Comparison of ENCODE assay signal across 1 cellular context in genomic region chr1:10472220-10473144, GRCh38.
TF ChIP-seq lines count a peak whose summit lies in the region.

TSS of gene DFFA (minus strand) at chr1:10472529. CDS start at chr1:10472458, 71 bp downstream.

TF ChIP-seq in HepG2, 621 proteins besides CTCF, POLR2A, EP300 and RAD21 (continued from another document and continues in another):
- no peak for TF ChIP-seq ZHX2 (IDR thresholded peaks at IDR 0.05; ENCODE audit: low read depth)
- no peak for TF ChIP-seq ZHX2 (CRISPR knock-in tag; IDR thresholded peaks at IDR 0.05; ENCODE audit: borderline replicate concordance)
- peak; percentile 98 for TF ChIP-seq USF2 (IDR thresholded peaks at IDR 0.05; ENCODE audit: low read depth, low read length)
- peak; percentile 99 for TF ChIP-seq USF2 (CRISPR knock-in tag; IDR thresholded peaks at IDR 0.05; ENCODE audit: borderline replicate concordance)
- no peak for TF ChIP-seq JDP2 (CRISPR knock-in tag; IDR thresholded peaks at IDR 0.05; ENCODE audit: borderline replicate concordance)
- peak; percentile 55; the same call in 1 of the 2 replicates for TF ChIP-seq TBX3 (IDR thresholded peaks at IDR 0.05; ENCODE audit: borderline replicate concordance)
- 0 out of 2 replicates have a peak, but pooled peaks have one; percentile 23 for TF ChIP-seq ZNF550 (CRISPR knock-in tag; IDR thresholded peaks at IDR 0.05; ENCODE audit: borderline replicate concordance)
- peak; percentile 77; the same call in 1 of the 2 replicates for TF ChIP-seq ZNF740 (CRISPR knock-in tag; IDR thresholded peaks at IDR 0.05)
- TF ChIP-seq NFIC (IDR thresholded peaks at IDR 0.05; ENCODE audit: low read length) = 0 out of 2 replicates have a peak, but pooled peaks have one; percentile 19
- no peak; the same call in 1 of the 2 replicates for TF ChIP-seq SOX5 (CRISPR knock-in tag; IDR thresholded peaks at IDR 0.05; ENCODE audit: borderline replicate concordance)
- TF ChIP-seq CEBPG (CRISPR knock-in tag; IDR thresholded peaks at IDR 0.05) = peak; percentile 33; the same call in 1 of the 2 replicates
- TF ChIP-seq THRA (CRISPR knock-in tag; IDR thresholded peaks at IDR 0.05; ENCODE audit: borderline replicate concordance) = peak; percentile 75
- TF ChIP-seq FOXC1 (CRISPR knock-in tag; IDR thresholded peaks at IDR 0.05; ENCODE audit: borderline replicate concordance) = peak; percentile 95
- no peak for TF ChIP-seq CEBPB (IDR thresholded peaks at IDR 0.05; ENCODE audit: borderline replicate concordance, low read depth, low read length)
- 0 out of 2 replicates have a peak, but pooled peaks have one; percentile 33 for TF ChIP-seq ZFP41 (CRISPR knock-in tag; IDR thresholded peaks at IDR 0.05; ENCODE audit: borderline replicate concordance)
- no peak for TF ChIP-seq ZNF382 (CRISPR knock-in tag; IDR thresholded peaks at IDR 0.05; ENCODE audit: borderline replicate concordance)
- peak; percentile 65 for TF ChIP-seq FOXP4 (CRISPR knock-in tag; IDR thresholded peaks at IDR 0.05)
- no peak for TF ChIP-seq ZFP36 (IDR thresholded peaks at IDR 0.05; ENCODE audit: borderline replicate concordance, low read depth, low read length, partially characterized antibody)
- peak; percentile 50; the same call in 1 of the 2 replicates for TF ChIP-seq SNAI1 (CRISPR knock-in tag; IDR thresholded peaks at IDR 0.05; ENCODE audit: borderline replicate concordance)
- peak; percentile 54; the same call in 1 of the 2 replicates for TF ChIP-seq ZNF768 (CRISPR knock-in tag; IDR thresholded peaks at IDR 0.05)
- peak; percentile 51; the same call in 1 of the 2 replicates for TF ChIP-seq ZNF710 (CRISPR knock-in tag; IDR thresholded peaks at IDR 0.05; ENCODE audit: borderline replicate concordance)
- 0 out of 2 replicates have a peak, but pooled peaks have one; percentile 28 for TF ChIP-seq ZNF598 (CRISPR knock-in tag; IDR thresholded peaks at IDR 0.05; ENCODE audit: borderline replicate concordance)
- TF ChIP-seq ZNF234 (CRISPR knock-in tag; conservative IDR thresholded peaks at IDR 0.05) = peak; percentile 69; the same call in 1 of the 2 replicates
- peak; percentile 93 for TF ChIP-seq HOXA3 (CRISPR knock-in tag; IDR thresholded peaks at IDR 0.05)
- TF ChIP-seq PHF20 (CRISPR knock-in tag; IDR thresholded peaks at IDR 0.05) = peak; percentile 84
- TF ChIP-seq ZNF256 (CRISPR knock-in tag; conservative IDR thresholded peaks at IDR 0.05) = no peak
- TF ChIP-seq CREB3 (CRISPR knock-in tag; IDR thresholded peaks at IDR 0.05) = no peak
- no peak for TF ChIP-seq ZNF276 (CRISPR knock-in tag; IDR thresholded peaks at IDR 0.05; ENCODE audit: low read depth)
- peak; percentile 98; the same call in 2 of the 3 replicates for TF ChIP-seq MXI1 (IDR thresholded peaks at IDR 0.05; ENCODE audit: borderline replicate concordance, low read depth, low read length)
- TF ChIP-seq PREB (CRISPR knock-in tag; IDR thresholded peaks at IDR 0.05) = no peak
- TF ChIP-seq AGO1 (IDR thresholded peaks at IDR 0.05; ENCODE audit: low read depth, low read length, poor library complexity, severe bottlenecking) = no peak
- TF ChIP-seq THAP9 (CRISPR knock-in tag; IDR thresholded peaks at IDR 0.05; ENCODE audit: borderline replicate concordance) = peak; percentile 88; the same call in 1 of the 2 replicates
- peak; percentile 92 for TF ChIP-seq RAD51 (IDR thresholded peaks at IDR 0.05; ENCODE audit: borderline replicate concordance)
- TF ChIP-seq ZNF431 (CRISPR knock-in tag; IDR thresholded peaks at IDR 0.05; ENCODE audit: borderline replicate concordance, low read depth) = no peak
- no peak for TF ChIP-seq IKZF1 (IDR thresholded peaks at IDR 0.05)
- no peak; the same call in 1 of the 2 replicates for TF ChIP-seq ARNT2 (CRISPR knock-in tag; IDR thresholded peaks at IDR 0.05; ENCODE audit: low read depth)
